Comparison of ENCODE assay signal across 16 cellular contexts in genomic region chr19:7788178-7788932, GRCh38. TPM values are rescaled to one million over a fixed set of nuclear protein-coding genes. Genes with fewer than 3 reads are reported as not detected.
DNase-seq lines count a peak whose midpoint lies in the region; ATAC-seq and TF ChIP-seq lines count a peak whose summit lies in the region.
"Had no signal": no experiment of that assay in that cellular context is flagged by ENCODE, and none has a peak within 500 bp of the region (broad histone marks: within the 10 kb centered on the region; RNA-seq: fewer than 3 reads in every experiment).

No MANE protein-coding gene starts in this region.

- no peaks in the 10 kb centered on the region for H3K79me2 ChIP-seq in smooth muscle cell (ENCODE audit: low read depth)

- H2AFZ ChIP-seq in smooth muscle cell (ENCODE audit: low read depth) = no peak overlapping the region

- H3K4me1 ChIP-seq in ascending aorta = no peaks in the 10 kb centered on the region
- no peaks in the 10 kb centered on the region for H3K4me1 ChIP-seq in smooth muscle cell (ENCODE audit: low read depth)

- H3F3A ChIP-seq in smooth muscle cell (ENCODE audit: low read depth) = peaks cover 3% of the 10 kb centered on the region

- H3K27ac ChIP-seq in ascending aorta (no peak overlapping the region), smooth muscle cell (ENCODE audit: low read depth) (no peak overlapping the region)
- H3K27ac ChIP-seq: 22Rv1 had no signal

- H3K36me3 ChIP-seq in ascending aorta (no peaks in the 10 kb centered on the region), smooth muscle cell (ENCODE audit: low read depth) (no peaks in the 10 kb centered on the region)

- WGBS in smooth muscle cell (ENCODE audit: low lambda C conversion rate) = 16% methylated on average over 42 of the region's 67 CpGs

- H3K9ac ChIP-seq in smooth muscle cell (ENCODE audit: low read depth) = no peak overlapping the region

- DNase-seq in DMS 273 (lab: John Stamatoyannopoulos, UW; ENCODE audit: unreplicated experiment) (peak; percentile 23), DMS 273 treated with DMSO at 0.1 percent for 48 hours (lab: John Stamatoyannopoulos, UW) (no peak), ascending aorta (ENCODE audit: low spot score in 2 of 2) (no peak), left kidney (ENCODE audit: low read depth, low spot score) (peak; percentile 30), smooth muscle cell (lab: John Stamatoyannopoulos, UW; ENCODE audit: unreplicated experiment) (no peak), NCI-H1436 (lab: John Stamatoyannopoulos, UW) (no peak)
- DNase-seq: activated T-cell treated with anti-CD3 and anti-CD28 coated beads, Interleukin-2, amount 50 U/mL, for 72 hours; NCI-H1105 treated with DMSO at 0.1 percent for 48 hours; right cardiac atrium; stimulated activated CD4-positive, alpha-beta T cell treated with anti-CD3 and anti-CD28 coated beads, Interleukin-4, amount 100 ng/mL, for 1 hour; T-helper 2 cell had no signal

- ATAC-seq in HG03460 (IDR thresholded peaks at IDR 0.05; ENCODE audit: unreplicated experiment) (no peak), HG03097 (IDR thresholded peaks at IDR 0.05; ENCODE audit: low FRiP score, unreplicated experiment) (no peak)

- H3K4me3 ChIP-seq in ascending aorta (peak overlapping the region; percentile 20 to 26), smooth muscle cell (no peak overlapping the region)

- H4K20me1 ChIP-seq in smooth muscle cell (ENCODE audit: low read depth) = no peaks in the 10 kb centered on the region

- no peaks in the 10 kb centered on the region for H3K9me3 ChIP-seq in ascending aorta
- H3K9me3 ChIP-seq in smooth muscle cell (replicated peaks; ENCODE audit: low read depth) = no peaks in the 10 kb centered on the region

- H3K4me2 ChIP-seq in smooth muscle cell = peak overlapping the region; percentile 71

- TF ChIP-seq CTCF in ascending aorta (IDR thresholded peaks at IDR 0.05) (no peak), smooth muscle cell (IDR thresholded peaks at IDR 0.05; ENCODE audit: borderline replicate concordance, insufficient read depth, poor library complexity, severe bottlenecking) (no peak)

- H3K27me3 ChIP-seq in ascending aorta (peaks cover 10% of the 10 kb centered on the region), smooth muscle cell (ENCODE audit: low read depth) (peaks cover 27% of the 10 kb centered on the region)

- intact Hi-C loops in ascending aorta (cut with DNase I) = no loop called here

RNA-seq across cellular contexts. Expression of gene CLEC4M, which starts 25.3 kb away (rescaled TPM):
- total RNA-seq in ascending aorta (not detected), smooth muscle cell (not detected in 2 replicates)
- polyA plus RNA-seq in smooth muscle cell = not detected in 2 replicates
- total RNA-seq: activated T-cell treated with anti-CD3 and anti-CD28 coated beads, Interleukin-2, amount 50 U/mL, for 72 hours; myocyte; right cardiac atrium had no signal
- polyA plus RNA-seq: right cardiac atrium had no signal

RNA-seq across cellular contexts. Expression of gene CD209, which starts 41.0 kb away (rescaled TPM):
- total RNA-seq in ascending aorta (12.6 TPM), smooth muscle cell (not detected in 2 replicates)
- not detected in 2 replicates for polyA plus RNA-seq in smooth muscle cell
- total RNA-seq: activated T-cell treated with anti-CD3 and anti-CD28 coated beads, Interleukin-2, amount 50 U/mL, for 72 hours; myocyte had no signal

RNA-seq across cellular contexts. Expression of gene EVI5L, which starts 41.7 kb away (rescaled TPM):
- total RNA-seq in ascending aorta = 27.7 TPM
- total RNA-seq in smooth muscle cell = 8.8 and 10.9 TPM in 2 replicates
- polyA plus RNA-seq in smooth muscle cell = 15.9 and 21.2 TPM in 2 replicates

RNA-seq across cellular contexts. Expression of gene CLEC4G, which starts 56.4 kb away (rescaled TPM):
- total RNA-seq in ascending aorta (1.7 TPM), smooth muscle cell (not detected in 2 replicates)
- not detected in 2 replicates for polyA plus RNA-seq in smooth muscle cell
- total RNA-seq: activated T-cell treated with anti-CD3 and anti-CD28 coated beads, Interleukin-2, amount 50 U/mL, for 72 hours; dermis microvascular lymphatic vessel endothelial cell; myocyte had no signal

Comparison
In these comparisons a context has a peak if more than half of its experiments do, and no peak if none do; other contexts are left out.
1. DNase-seq: peak in DMS 273 (single experiment) and left kidney (single experiment); none in DMS 273 treated with DMSO at 0.1 percent for 48 hours (single experiment), ascending aorta (0 of 2), smooth muscle cell (single experiment) and NCI-H1436 (single experiment).
2. RNA of gene CD209, which starts 41.0 kb away (total RNA-seq): 12.6 TPM in ascending aorta (single experiment); not detected in smooth muscle cell; every median in the first group is over 10 times any median in the second.